In the genomic region with DNA sequence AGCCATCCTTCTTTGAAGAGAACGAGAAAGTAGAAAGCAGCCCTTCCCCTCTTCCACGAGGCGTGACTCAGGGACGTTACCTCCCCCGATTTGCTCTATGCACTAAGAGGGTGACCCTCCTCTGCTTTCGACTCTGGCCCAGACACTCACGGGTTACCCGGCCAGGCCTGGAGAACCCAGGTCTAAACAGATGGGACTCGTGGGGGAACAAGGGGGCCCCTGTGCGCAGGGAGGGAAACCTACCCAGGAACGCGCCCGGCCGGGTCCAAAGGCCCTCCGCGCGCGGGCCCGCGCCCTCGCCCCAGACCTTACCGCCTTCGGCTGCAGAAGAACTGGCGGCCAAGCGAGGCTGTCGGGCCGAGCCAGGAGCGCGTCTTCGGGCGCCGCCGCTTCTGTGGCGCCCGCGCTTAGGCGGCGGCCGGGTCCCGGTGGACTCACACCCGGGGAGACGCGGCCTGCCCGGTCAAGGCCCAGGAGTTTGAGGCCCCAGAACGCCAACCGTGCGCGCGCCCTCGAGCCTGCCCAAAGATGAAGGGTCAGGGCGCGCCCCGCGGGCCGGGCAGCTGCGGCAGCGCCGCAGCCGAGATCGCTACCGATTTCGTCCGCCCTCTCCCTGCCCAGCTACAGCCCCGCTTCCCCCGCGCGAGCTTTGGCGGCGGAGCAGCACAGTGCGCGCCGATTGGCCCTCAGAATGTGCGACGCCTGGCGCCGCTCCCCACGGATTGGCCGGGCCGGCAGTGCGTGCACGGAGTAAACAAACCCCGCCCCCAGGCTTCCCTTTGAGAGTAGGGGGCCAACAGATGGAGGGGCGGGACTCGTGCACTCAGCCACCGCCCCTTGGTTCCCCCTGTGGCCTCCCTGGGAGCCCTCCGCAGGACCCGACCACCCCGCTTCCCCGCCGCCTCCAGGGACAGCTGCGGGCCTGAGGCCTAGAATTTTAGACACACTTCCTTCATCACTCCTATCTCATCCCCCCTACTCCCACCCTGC, we compare ENCODE assay signal across 8 cellular contexts. TPM values are rescaled to one million over a fixed set of nuclear protein-coding genes. Genes with fewer than 3 reads are reported as not detected.
DNase-seq lines count a peak whose midpoint lies in the region; ATAC-seq and TF ChIP-seq lines count a peak whose summit lies in the region.

A gene with protein sequence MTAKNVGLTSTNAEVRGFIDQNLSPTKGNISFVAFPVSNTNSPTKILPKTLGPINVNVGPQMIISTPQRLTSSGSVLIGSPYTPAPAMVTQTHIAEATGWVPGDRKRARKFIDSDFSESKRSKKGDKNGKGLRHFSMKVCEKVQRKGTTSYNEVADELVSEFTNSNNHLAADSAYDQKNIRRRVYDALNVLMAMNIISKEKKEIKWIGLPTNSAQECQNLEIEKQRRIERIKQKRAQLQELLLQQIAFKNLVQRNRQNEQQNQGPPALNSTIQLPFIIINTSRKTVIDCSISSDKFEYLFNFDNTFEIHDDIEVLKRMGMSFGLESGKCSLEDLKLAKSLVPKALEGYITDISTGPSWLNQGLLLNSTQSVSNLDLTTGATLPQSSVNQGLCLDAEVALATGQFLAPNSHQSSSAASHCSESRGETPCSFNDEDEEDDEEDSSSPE (minus strand): TSS at position 674 of the 990 bp plus-strand sequence. CDS start 47,795 bp downstream, outside the sequence.

- DNase-seq in GM12865 (ENCODE audit: low read depth) (peak; percentile 90), NCI-H1105 (lab: John Stamatoyannopoulos, UW) (peak; percentile 96), SW 1271 (lab: John Stamatoyannopoulos, UW) (peak; percentile 37 to 74), Right ventricle myocardium inferior (ENCODE audit: missing footprints) (peak; percentile 96), tibial artery (peak; percentile 92 to 95)
- DNase-seq in activated naive CD8-positive, alpha-beta T cell treated with anti-CD3 and anti-CD28 coated beads, Interleukin-2, amount 50 U/mL, for 16 hours (ENCODE audit: low read depth, low spot score), result peak; percentile 66

- H3K4me3 ChIP-seq in GM12865 (ENCODE audit: low read depth, low read length) (peak within 1 kb of the TSS; percentile 74), parathyroid adenoma (ENCODE audit: low read depth, low read length) (peak within 1 kb of the TSS; percentile 68), tibial artery (peak within 1 kb of the TSS; percentile 81 to 84)

- H3K4me1 ChIP-seq in parathyroid adenoma, result peaks cover 2% of the 10 kb centered on the region
- H3K4me1 ChIP-seq in tibial artery, result peaks cover 0 to 40% (median 14%) of the 10 kb centered on the region in 4 donors

- H3K27me3 ChIP-seq in parathyroid adenoma (ENCODE audit: control insufficient read depth, insufficient read depth, low read length) (no peaks in the 10 kb centered on the region), tibial artery (no peaks in the 10 kb centered on the region)

- no peak for TF ChIP-seq CTCF in GM12865 (IDR thresholded peaks at IDR 0.05; ENCODE audit: insufficient read depth, low read depth, low read length, missing control alignments)
- TF ChIP-seq CTCF in parathyroid adenoma (IDR thresholded peaks at IDR 0.05), result no peak
- no peak for TF ChIP-seq CTCF in tibial artery (IDR thresholded peaks at IDR 0.05)

- H3K4me2 ChIP-seq in parathyroid adenoma (ENCODE audit: low read length), result peak within 1 kb of the TSS; percentile 66

- ATAC-seq in HG02642 (IDR thresholded peaks at IDR 0.05; ENCODE audit: poor library complexity, unreplicated experiment) (peak; percentile 100), Right ventricle myocardium inferior (peak; percentile 100)

- no peaks in the 10 kb centered on the region for H3K36me3 ChIP-seq in parathyroid adenoma (ENCODE audit: control insufficient read depth, insufficient read depth, low read length)
- H3K36me3 ChIP-seq in tibial artery, result no peaks in the 10 kb centered on the region

- peak within 1 kb of the TSS; percentile 39 for H3K9ac ChIP-seq in parathyroid adenoma

- H3K79me2 ChIP-seq in parathyroid adenoma, result peaks cover 13% of the 10 kb centered on the region

- H2AFZ ChIP-seq in parathyroid adenoma, result peak within 1 kb of the TSS; percentile 98

- H3K9me3 ChIP-seq in parathyroid adenoma (ENCODE audit: control insufficient read depth, low read length) (no peaks in the 10 kb centered on the region), tibial artery (no peaks in the 10 kb centered on the region)

- intact Hi-C loops in Right ventricle myocardium inferior (cut with DNase I), result loop anchor here (5.0 kb wide), 1 partner anchor 127 kb away; no protein-coding TSS in a partner anchor
- intact Hi-C loops in tibial artery (cut with DNase I; ENCODE audit: low total_unique reads), result loop anchor here (10.0 kb wide), 1 partner anchor 76 kb away; the partner anchor contains the start of gene GK5

- H3K27ac ChIP-seq in parathyroid adenoma (peak within 1 kb of the TSS; percentile 55), tibial artery (peak within 1 kb of the TSS; percentile 91 to 92)

RNA-seq across cellular contexts. Expression of the gene that starts here (rescaled TPM):
- 56.1 TPM for total RNA-seq in Right ventricle myocardium inferior

Comparison
In these comparisons a context has a peak if more than half of its experiments do, and no peak if none do; other contexts are left out.
1. Peak in every context shown above with its lines: DNase-seq, ATAC-seq, H3K4me3 ChIP-seq and H3K27ac ChIP-seq.